ENCODE assay signal across 1 cellular context in the genomic region with DNA sequence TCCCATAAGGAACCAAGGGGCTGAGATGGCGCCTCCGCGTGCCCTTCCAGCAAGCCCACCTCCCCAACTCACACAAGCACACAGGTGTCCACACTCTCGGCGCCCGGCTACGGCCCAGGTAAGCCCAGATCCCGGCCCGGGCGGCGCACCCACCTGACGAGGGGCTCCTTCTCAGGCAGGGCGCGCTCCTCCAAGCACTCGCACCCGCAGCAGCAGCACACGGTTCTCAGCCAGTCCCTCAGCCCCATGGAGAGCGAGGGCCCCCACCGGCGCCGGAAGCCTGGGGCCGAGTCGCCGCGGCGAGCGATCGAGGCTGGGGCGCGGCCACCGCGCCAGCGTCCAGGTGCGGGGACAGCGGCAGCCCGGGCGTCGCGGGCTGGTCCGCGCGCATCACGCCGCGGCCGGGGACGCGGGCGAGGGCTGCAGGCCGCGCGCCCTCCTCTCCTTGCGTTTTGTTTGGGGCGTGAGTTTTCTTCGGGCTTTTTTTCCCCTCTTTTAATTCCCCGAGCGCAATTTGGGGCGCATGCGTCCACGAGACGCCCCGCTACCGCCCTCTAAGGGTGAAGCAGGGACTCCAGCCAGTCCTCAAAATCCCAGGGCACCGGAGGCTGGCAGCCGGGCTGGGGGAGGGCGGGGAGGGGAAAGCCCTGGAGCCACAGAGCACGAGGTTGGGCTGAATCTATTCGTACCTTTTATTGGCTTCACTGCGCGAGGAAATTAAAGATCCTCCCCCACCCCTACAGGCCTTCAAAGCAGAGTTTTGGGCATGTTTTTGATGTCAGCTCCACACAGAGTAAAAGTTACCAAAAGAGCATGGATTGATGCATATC.
A peak's percentile ranks its signal among the peaks of the same experiment; 100 is the strongest.
TF ChIP-seq lines count a peak whose summit lies in the region.

A gene with protein sequence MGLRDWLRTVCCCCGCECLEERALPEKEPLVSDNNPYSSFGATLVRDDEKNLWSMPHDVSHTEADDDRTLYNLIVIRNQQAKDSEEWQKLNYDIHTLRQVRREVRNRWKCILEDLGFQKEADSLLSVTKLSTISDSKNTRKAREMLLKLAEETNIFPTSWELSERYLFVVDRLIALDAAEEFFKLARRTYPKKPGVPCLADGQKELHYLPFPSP (minus strand): TSS at position 472 of the 830 bp plus-strand sequence. CDS start 224 bp downstream, at position 248.

TF ChIP-seq in HepG2, 621 proteins besides CTCF, POLR2A, EP300 and RAD21 (continued from another document and continues in another):
- TF ChIP-seq, protein P1, sequence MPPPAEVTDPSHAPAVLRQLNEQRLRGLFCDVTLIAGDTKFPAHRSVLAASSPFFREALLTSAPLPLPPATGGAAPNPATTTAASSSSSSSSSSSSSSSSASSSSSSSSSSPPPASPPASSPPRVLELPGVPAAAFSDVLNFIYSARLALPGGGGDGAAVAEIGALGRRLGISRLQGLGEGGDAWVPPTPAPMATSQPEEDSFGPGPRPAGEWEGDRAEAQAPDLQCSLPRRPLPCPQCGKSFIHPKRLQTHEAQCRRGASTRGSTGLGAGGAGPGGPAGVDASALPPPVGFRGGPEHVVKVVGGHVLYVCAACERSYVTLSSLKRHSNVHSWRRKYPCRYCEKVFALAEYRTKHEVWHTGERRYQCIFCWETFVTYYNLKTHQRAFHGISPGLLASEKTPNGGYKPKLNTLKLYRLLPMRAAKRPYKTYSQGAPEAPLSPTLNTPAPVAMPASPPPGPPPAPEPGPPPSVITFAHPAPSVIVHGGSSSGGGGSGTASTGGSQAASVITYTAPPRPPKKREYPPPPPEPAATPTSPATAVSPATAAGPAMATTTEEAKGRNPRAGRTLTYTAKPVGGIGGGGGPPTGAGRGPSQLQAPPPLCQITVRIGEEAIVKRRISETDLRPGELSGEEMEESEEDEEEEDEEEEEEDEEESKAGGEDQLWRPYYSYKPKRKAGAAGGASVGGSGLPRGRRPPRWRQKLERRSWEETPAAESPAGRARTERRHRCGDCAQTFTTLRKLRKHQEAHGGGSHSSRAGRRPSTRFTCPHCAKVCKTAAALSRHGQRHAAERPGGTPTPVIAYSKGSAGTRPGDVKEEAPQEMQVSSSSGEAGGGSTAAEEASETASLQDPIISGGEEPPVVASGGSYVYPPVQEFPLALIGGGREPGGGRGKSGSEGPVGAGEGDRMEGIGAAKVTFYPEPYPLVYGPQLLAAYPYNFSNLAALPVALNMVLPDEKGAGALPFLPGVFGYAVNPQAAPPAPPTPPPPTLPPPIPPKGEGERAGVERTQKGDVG (CRISPR knock-in tag; IDR thresholded peaks at IDR 0.05; ENCODE audit: borderline replicate concordance): no peak
- TF ChIP-seq, protein P2, sequence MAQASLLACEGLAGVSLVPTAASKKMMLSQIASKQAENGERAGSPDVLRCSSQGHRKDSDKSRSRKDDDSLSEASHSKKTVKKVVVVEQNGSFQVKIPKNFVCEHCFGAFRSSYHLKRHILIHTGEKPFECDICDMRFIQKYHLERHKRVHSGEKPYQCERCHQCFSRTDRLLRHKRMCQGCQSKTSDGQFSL (CRISPR knock-in tag; IDR thresholded peaks at IDR 0.05): no peak
- TF ChIP-seq SP1 (IDR thresholded peaks at IDR 0.05) (no peak), SP1 (CRISPR knock-in tag; IDR thresholded peaks at IDR 0.05) (no peak), CBFB (CRISPR knock-in tag; IDR thresholded peaks at IDR 0.05) (no peak), ZNF816 (CRISPR knock-in tag; IDR thresholded peaks at IDR 0.05; ENCODE audit: borderline replicate concordance) (no peak), ESRRA (CRISPR knock-in tag; IDR thresholded peaks at IDR 0.05; ENCODE audit: low read depth) (0 out of 2 replicates have a peak, but pooled peaks have one; percentile 51), WIZ (CRISPR knock-in tag; IDR thresholded peaks at IDR 0.05) (peak; percentile 43; the same call in 1 of the 2 replicates), ARHGAP35 (CRISPR knock-in tag; IDR thresholded peaks at IDR 0.05; ENCODE audit: borderline replicate concordance) (peak; percentile 55; the same call in 1 of the 2 replicates), TAF1 (CRISPR knock-in tag; IDR thresholded peaks at IDR 0.05) (peak; percentile 35; the same call in 1 of the 2 replicates), ZNF569 (CRISPR knock-in tag; IDR thresholded peaks at IDR 0.05; ENCODE audit: borderline replicate concordance) (0 out of 2 replicates have a peak, but pooled peaks have one; percentile 36), ZNF720 (CRISPR knock-in tag; IDR thresholded peaks at IDR 0.05) (no peak)
- TF ChIP-seq, protein P3, sequence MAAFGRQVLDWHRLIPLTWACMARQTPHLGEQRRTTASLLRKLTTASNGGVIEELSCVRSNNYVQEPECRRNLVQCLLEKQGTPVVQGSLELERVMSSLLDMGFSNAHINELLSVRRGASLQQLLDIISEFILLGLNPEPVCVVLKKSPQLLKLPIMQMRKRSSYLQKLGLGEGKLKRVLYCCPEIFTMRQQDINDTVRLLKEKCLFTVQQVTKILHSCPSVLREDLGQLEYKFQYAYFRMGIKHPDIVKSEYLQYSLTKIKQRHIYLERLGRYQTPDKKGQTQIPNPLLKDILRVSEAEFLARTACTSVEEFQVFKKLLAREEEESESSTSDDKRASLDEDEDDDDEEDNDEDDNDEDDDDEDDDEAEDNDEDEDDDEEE (CRISPR knock-in tag; IDR thresholded peaks at IDR 0.05): no peak
- TF ChIP-seq, protein P4, sequence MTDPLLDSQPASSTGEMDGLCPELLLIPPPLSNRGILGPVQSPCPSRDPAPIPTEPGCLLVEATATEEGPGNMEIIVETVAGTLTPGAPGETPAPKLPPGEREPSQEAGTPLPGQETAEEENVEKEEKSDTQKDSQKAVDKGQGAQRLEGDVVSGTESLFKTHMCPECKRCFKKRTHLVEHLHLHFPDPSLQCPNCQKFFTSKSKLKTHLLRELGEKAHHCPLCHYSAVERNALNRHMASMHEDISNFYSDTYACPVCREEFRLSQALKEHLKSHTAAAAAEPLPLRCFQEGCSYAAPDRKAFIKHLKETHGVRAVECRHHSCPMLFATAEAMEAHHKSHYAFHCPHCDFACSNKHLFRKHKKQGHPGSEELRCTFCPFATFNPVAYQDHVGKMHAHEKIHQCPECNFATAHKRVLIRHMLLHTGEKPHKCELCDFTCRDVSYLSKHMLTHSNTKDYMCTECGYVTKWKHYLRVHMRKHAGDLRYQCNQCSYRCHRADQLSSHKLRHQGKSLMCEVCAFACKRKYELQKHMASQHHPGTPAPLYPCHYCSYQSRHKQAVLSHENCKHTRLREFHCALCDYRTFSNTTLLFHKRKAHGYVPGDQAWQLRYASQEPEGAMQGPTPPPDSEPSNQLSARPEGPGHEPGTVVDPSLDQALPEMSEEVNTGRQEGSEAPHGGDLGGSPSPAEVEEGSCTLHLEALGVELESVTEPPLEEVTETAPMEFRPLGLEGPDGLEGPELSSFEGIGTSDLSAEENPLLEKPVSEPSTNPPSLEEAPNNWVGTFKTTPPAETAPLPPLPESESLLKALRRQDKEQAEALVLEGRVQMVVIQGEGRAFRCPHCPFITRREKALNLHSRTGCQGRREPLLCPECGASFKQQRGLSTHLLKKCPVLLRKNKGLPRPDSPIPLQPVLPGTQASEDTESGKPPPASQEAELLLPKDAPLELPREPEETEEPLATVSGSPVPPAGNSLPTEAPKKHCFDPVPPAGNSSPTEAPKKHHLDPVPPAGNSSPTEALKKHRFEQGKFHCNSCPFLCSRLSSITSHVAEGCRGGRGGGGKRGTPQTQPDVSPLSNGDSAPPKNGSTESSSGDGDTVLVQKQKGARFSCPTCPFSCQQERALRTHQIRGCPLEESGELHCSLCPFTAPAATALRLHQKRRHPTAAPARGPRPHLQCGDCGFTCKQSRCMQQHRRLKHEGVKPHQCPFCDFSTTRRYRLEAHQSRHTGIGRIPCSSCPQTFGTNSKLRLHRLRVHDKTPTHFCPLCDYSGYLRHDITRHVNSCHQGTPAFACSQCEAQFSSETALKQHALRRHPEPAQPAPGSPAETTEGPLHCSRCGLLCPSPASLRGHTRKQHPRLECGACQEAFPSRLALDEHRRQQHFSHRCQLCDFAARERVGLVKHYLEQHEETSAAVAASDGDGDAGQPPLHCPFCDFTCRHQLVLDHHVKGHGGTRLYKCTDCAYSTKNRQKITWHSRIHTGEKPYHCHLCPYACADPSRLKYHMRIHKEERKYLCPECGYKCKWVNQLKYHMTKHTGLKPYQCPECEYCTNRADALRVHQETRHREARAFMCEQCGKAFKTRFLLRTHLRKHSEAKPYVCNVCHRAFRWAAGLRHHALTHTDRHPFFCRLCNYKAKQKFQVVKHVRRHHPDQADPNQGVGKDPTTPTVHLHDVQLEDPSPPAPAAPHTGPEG (CRISPR knock-in tag; IDR thresholded peaks at IDR 0.05): peak; percentile 32; the same call in 1 of the 2 replicates
- TF ChIP-seq, protein P5, sequence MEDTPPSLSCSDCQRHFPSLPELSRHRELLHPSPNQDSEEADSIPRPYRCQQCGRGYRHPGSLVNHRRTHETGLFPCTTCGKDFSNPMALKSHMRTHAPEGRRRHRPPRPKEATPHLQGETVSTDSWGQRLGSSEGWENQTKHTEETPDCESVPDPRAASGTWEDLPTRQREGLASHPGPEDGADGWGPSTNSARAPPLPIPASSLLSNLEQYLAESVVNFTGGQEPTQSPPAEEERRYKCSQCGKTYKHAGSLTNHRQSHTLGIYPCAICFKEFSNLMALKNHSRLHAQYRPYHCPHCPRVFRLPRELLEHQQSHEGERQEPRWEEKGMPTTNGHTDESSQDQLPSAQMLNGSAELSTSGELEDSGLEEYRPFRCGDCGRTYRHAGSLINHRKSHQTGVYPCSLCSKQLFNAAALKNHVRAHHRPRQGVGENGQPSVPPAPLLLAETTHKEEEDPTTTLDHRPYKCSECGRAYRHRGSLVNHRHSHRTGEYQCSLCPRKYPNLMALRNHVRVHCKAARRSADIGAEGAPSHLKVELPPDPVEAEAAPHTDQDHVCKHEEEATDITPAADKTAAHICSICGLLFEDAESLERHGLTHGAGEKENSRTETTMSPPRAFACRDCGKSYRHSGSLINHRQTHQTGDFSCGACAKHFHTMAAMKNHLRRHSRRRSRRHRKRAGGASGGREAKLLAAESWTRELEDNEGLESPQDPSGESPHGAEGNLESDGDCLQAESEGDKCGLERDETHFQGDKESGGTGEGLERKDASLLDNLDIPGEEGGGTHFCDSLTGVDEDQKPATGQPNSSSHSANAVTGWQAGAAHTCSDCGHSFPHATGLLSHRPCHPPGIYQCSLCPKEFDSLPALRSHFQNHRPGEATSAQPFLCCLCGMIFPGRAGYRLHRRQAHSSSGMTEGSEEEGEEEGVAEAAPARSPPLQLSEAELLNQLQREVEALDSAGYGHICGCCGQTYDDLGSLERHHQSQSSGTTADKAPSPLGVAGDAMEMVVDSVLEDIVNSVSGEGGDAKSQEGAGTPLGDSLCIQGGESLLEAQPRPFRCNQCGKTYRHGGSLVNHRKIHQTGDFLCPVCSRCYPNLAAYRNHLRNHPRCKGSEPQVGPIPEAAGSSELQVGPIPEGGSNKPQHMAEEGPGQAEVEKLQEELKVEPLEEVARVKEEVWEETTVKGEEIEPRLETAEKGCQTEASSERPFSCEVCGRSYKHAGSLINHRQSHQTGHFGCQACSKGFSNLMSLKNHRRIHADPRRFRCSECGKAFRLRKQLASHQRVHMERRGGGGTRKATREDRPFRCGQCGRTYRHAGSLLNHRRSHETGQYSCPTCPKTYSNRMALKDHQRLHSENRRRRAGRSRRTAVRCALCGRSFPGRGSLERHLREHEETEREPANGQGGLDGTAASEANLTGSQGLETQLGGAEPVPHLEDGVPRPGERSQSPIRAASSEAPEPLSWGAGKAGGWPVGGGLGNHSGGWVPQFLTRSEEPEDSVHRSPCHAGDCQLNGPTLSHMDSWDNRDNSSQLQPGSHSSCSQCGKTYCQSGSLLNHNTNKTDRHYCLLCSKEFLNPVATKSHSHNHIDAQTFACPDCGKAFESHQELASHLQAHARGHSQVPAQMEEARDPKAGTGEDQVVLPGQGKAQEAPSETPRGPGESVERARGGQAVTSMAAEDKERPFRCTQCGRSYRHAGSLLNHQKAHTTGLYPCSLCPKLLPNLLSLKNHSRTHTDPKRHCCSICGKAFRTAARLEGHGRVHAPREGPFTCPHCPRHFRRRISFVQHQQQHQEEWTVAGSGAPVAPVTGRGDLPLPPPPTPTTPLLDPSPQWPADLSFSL (CRISPR knock-in tag; IDR thresholded peaks at IDR 0.05): no peak
- TF ChIP-seq, protein P6, sequence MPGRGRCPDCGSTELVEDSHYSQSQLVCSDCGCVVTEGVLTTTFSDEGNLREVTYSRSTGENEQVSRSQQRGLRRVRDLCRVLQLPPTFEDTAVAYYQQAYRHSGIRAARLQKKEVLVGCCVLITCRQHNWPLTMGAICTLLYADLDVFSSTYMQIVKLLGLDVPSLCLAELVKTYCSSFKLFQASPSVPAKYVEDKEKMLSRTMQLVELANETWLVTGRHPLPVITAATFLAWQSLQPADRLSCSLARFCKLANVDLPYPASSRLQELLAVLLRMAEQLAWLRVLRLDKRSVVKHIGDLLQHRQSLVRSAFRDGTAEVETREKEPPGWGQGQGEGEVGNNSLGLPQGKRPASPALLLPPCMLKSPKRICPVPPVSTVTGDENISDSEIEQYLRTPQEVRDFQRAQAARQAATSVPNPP (CRISPR knock-in tag; IDR thresholded peaks at IDR 0.05): no peak
- TF ChIP-seq, protein P7, sequence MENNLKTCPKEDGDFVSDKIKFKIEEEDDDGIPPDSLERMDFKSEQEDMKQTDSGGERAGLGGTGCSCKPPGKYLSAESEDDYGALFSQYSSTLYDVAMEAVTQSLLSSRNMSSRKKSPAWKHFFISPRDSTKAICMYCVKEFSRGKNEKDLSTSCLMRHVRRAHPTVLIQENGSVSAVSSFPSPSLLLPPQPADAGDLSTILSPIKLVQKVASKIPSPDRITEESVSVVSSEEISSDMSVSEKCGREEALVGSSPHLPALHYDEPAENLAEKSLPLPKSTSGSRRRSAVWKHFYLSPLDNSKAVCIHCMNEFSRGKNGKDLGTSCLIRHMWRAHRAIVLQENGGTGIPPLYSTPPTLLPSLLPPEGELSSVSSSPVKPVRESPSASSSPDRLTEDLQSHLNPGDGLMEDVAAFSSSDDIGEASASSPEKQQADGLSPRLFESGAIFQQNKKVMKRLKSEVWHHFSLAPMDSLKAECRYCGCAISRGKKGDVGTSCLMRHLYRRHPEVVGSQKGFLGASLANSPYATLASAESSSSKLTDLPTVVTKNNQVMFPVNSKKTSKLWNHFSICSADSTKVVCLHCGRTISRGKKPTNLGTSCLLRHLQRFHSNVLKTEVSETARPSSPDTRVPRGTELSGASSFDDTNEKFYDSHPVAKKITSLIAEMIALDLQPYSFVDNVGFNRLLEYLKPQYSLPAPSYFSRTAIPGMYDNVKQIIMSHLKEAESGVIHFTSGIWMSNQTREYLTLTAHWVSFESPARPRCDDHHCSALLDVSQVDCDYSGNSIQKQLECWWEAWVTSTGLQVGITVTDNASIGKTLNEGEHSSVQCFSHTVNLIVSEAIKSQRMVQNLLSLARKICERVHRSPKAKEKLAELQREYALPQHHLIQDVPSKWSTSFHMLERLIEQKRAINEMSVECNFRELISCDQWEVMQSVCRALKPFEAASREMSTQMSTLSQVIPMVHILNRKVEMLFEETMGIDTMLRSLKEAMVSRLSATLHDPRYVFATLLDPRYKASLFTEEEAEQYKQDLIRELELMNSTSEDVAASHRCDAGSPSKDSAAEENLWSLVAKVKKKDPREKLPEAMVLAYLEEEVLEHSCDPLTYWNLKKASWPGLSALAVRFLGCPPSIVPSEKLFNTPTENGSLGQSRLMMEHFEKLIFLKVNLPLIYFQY (CRISPR knock-in tag; IDR thresholded peaks at IDR 0.05; ENCODE audit: borderline replicate concordance): peak; percentile 72
- TF ChIP-seq, protein P8, sequence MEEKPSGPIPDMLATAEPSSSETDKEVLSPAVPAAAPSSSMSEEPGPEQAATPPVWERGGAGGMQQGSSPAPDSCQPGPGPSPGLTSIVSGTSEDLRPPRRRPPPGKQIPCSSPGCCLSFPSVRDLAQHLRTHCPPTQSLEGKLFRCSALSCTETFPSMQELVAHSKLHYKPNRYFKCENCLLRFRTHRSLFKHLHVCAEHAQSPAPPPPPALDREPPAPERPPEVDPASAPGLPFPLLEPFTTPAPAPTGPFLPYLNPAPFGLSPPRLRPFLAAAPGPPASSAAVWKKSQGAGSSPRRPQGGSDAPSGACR (CRISPR knock-in tag; IDR thresholded peaks at IDR 0.05): no peak
